ENCODE assay signal across 8 cellular contexts in the genomic region with DNA sequence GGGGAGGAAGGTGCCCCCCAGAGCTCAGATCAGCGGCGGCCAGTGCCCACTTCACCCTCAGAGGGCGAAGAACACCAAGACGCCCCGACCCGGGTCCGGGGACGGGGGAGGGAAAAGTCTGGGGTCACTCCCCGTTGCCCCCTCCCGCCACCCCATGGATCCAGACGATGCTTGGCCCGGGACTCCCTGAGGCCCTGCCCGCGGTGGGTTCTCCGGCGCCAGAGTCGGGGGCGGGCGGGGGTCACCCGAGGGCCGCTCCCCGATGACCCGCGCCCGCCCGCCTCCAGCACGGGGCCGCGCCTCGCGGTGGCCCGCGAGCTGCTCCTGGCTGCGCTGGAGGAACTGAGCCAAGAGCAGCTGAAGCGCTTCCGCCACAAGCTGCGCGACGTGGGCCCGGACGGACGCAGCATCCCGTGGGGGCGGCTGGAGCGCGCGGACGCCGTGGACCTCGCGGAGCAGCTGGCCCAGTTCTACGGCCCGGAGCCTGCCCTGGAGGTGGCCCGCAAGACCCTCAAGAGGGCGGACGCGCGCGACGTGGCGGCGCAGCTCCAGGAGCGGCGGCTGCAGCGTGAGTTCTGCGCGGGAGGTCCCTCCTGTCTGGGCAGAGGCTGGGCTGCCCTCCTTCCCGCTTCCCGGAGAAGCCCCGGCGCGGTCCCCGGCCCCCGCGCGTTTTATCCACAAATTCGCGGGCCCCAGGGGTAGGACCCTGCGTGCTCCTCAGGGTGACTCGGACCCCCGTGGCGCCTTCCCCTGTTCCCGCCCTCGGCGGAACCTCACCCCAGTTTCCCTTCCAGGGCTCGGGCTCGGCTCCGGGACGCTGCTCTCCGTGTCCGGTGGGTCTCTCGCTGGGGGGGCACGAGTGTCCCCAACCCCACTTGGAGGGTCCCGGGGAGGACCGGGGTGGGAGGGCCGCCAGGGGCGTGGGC. TPM values are rescaled to one million over a fixed set of nuclear protein-coding genes. Genes with fewer than 3 reads are reported as not detected.
A peak's percentile ranks its signal among the peaks of the same experiment; 100 is the strongest.
DNase-seq lines count a peak whose midpoint lies in the region; ATAC-seq, FAIRE-seq and TF ChIP-seq lines count a peak whose summit lies in the region.
"Had no signal": no experiment of that assay in that cellular context is flagged by ENCODE, and none has a peak within 500 bp of the region (broad histone marks: within the 10 kb centered on the region; RNA-seq: fewer than 3 reads in every experiment).

No MANE protein-coding gene starts in this region.

- FAIRE-seq in kidney (lab: Jason Lieb, UNC): no peak

- no peak for TF ChIP-seq CTCF in kidney (IDR thresholded peaks at IDR 0.05; ENCODE audit: borderline replicate concordance, extremely low read depth, insufficient read depth)

- intact Hi-C loops in kidney (cut with DNase I): no loop called here

- no peaks in the 10 kb centered on the region for H3K9me3 ChIP-seq in HUES6 (ENCODE audit: control insufficient read depth, insufficient read depth, low read depth, low read length)
- no peaks in the 10 kb centered on the region for H3K9me3 ChIP-seq in kidney (ENCODE audit: control insufficient read depth in 1 of 2, low read length in 2 of 2)

- H3K27ac ChIP-seq in HUES6 (ENCODE audit: low read depth, low read length) (no peak overlapping the region), kidney (ENCODE audit: low read depth in 2 of 2, low read length in 2 of 2) (peak overlapping the region in 1 of 2 donors; percentile 32)

- H3K4me3 Mint-ChIP-seq in activated T-cell treated with anti-CD3 and anti-CD28 coated beads, Interleukin-2, amount 50 U/mL, for 24 hours: peak overlapping the region; percentile 57
- peak overlapping the region; percentile 40 for H3K4me3 Mint-ChIP-seq in stimulated activated memory B cell treated with anti-CD40 and anti-IgM and Interleukin-4, amounts not matched to agents 10 μg/mL and 1 μg/mL and 100 μg/mL, for 72 hours

- peak; percentile 52 for ATAC-seq in stimulated activated memory B cell treated with anti-CD40 and anti-IgM and Interleukin-4, amounts not matched to agents 10 μg/mL and 1 μg/mL and 100 μg/mL, for 72 hours

- no peak overlapping the region for H3K9ac ChIP-seq in HUES6 (ENCODE audit: low read length)
- no peak overlapping the region for H3K9ac ChIP-seq in kidney (ENCODE audit: low read length in 2 of 2)

- H3K36me3 Mint-ChIP-seq in activated T-cell treated with anti-CD3 and anti-CD28 coated beads, Interleukin-2, amount 50 U/mL, for 24 hours (ENCODE audit: low read depth): no peaks in the 10 kb centered on the region
- no peaks in the 10 kb centered on the region for H3K36me3 Mint-ChIP-seq in stimulated activated memory B cell treated with anti-CD40 and anti-IgM and Interleukin-4, amounts not matched to agents 10 μg/mL and 1 μg/mL and 100 μg/mL, for 72 hours

- peak overlapping the region; percentile 46; the same call in 1 of the 2 replicates for H3K4me3 ChIP-seq in HUES6 (ENCODE audit: low read depth, low read length)
- peak overlapping the region in 1 of 2 donors; percentile 21 for H3K4me3 ChIP-seq in kidney (ENCODE audit: low read length in 2 of 2)

- H3K4me1 ChIP-seq in HUES6 (ENCODE audit: control insufficient read depth, insufficient read depth, low read length) (peaks cover 5% of the 10 kb centered on the region), kidney (ENCODE audit: control insufficient read depth in 1 of 2, insufficient read depth in 1 of 2, low read depth in 1 of 2, low read length in 2 of 2) (peaks cover 0 to 14% of the 10 kb centered on the region in 2 donors)

- peak; percentile 50 for DNase-seq in activated T-cell treated with anti-CD3 and anti-CD28 coated beads, Interleukin-2, amount 50 U/mL, for 24 hours
- DNase-seq in kidney (peak; percentile 73), dermis blood vessel endothelial cell (no peak), dedifferentiated amniotic fluid mesenchymal stem cell (ENCODE audit: extremely low spot score) (no peak), NCI-H526 treated with DMSO at 0.1 percent for 48 hours (lab: John Stamatoyannopoulos, UW) (no peak)
- DNase-seq: NCI-H1930 had no signal

- H3K9me3 Mint-ChIP-seq in activated T-cell treated with anti-CD3 and anti-CD28 coated beads, Interleukin-2, amount 50 U/mL, for 24 hours: peaks cover 10% of the 10 kb centered on the region
- H3K9me3 Mint-ChIP-seq in stimulated activated memory B cell treated with anti-CD40 and anti-IgM and Interleukin-4, amounts not matched to agents 10 μg/mL and 1 μg/mL and 100 μg/mL, for 72 hours: no peaks in the 10 kb centered on the region

- no peaks in the 10 kb centered on the region for H3K36me3 ChIP-seq in HUES6 (ENCODE audit: control insufficient read depth, insufficient read depth, low read length)
- no peaks in the 10 kb centered on the region for H3K36me3 ChIP-seq in kidney (ENCODE audit: control insufficient read depth in 1 of 2, insufficient read depth in 2 of 2, low read length in 2 of 2)

- H3K4me1 Mint-ChIP-seq in activated T-cell treated with anti-CD3 and anti-CD28 coated beads, Interleukin-2, amount 50 U/mL, for 24 hours (ENCODE audit: low read depth): peaks cover 48% of the 10 kb centered on the region
- peaks cover 49% of the 10 kb centered on the region for H3K4me1 Mint-ChIP-seq in stimulated activated memory B cell treated with anti-CD40 and anti-IgM and Interleukin-4, amounts not matched to agents 10 μg/mL and 1 μg/mL and 100 μg/mL, for 72 hours

- peaks cover 31% of the 10 kb centered on the region for H3K27me3 Mint-ChIP-seq in activated T-cell treated with anti-CD3 and anti-CD28 coated beads, Interleukin-2, amount 50 U/mL, for 24 hours
- peaks cover 25% of the 10 kb centered on the region for H3K27me3 Mint-ChIP-seq in stimulated activated memory B cell treated with anti-CD40 and anti-IgM and Interleukin-4, amounts not matched to agents 10 μg/mL and 1 μg/mL and 100 μg/mL, for 72 hours

- peaks cover 56% of the 10 kb centered on the region for H3K27me3 ChIP-seq in HUES6 (ENCODE audit: control insufficient read depth, insufficient read depth, low read length)

- peak overlapping the region; percentile 84 for H3K27ac Mint-ChIP-seq in activated T-cell treated with anti-CD3 and anti-CD28 coated beads, Interleukin-2, amount 50 U/mL, for 24 hours
- H3K27ac Mint-ChIP-seq in stimulated activated memory B cell treated with anti-CD40 and anti-IgM and Interleukin-4, amounts not matched to agents 10 μg/mL and 1 μg/mL and 100 μg/mL, for 72 hours: peak overlapping the region; percentile 47

RNA-seq across cellular contexts. Expression of gene NLRP6, which starts 1.1 kb away (rescaled TPM):
- total RNA-seq in kidney (1.6 TPM), dermis blood vessel endothelial cell (not detected in 2 replicates)
- polyA plus RNA-seq in kidney (ENCODE audit: insufficient read depth, low read depth, low replicate concordance): 0.32 TPM

RNA-seq across cellular contexts. Expression of gene PGGHG, which starts 9.6 kb away (rescaled TPM):
- total RNA-seq in kidney (64.1 TPM), dermis blood vessel endothelial cell (15.1 and 28.4 TPM in 2 replicates)
- polyA plus RNA-seq in kidney (ENCODE audit: insufficient read depth, low read depth, low replicate concordance): 16.1 TPM

RNA-seq across cellular contexts. Expression of gene IFITM5, which starts 20.0 kb away (rescaled TPM):
- total RNA-seq in kidney: not detected
- not detected for polyA plus RNA-seq in kidney (ENCODE audit: insufficient read depth, low read depth, low replicate concordance)
- not detected in 2 replicates for total RNA-seq in dermis blood vessel endothelial cell

RNA-seq across cellular contexts. Expression of gene IFITM2, which starts 28.3 kb away (rescaled TPM):
- total RNA-seq in kidney: 1,111 TPM
- 814 TPM for polyA plus RNA-seq in kidney (ENCODE audit: insufficient read depth, low read depth, low replicate concordance)
- total RNA-seq in dermis blood vessel endothelial cell: 69.8 and 135 TPM in 2 replicates

RNA-seq across cellular contexts. Expression of gene IFITM1, which starts 34.5 kb away (rescaled TPM):
- total RNA-seq in kidney (440 TPM), dermis blood vessel endothelial cell (0.37 and 3.4 TPM in 2 replicates)
- 248 TPM for polyA plus RNA-seq in kidney (ENCODE audit: insufficient read depth, low read depth, low replicate concordance)

Comparison
In these comparisons a context has a peak if more than half of its experiments do, and no peak if none do; other contexts are left out.
1. DNase-seq: peak in activated T-cell treated with anti-CD3 and anti-CD28 coated beads, Interleukin-2, amount 50 U/mL, for 24 hours (single experiment) and kidney (single experiment); none in dermis blood vessel endothelial cell (single experiment), dedifferentiated amniotic fluid mesenchymal stem cell (single experiment) and NCI-H526 treated with DMSO at 0.1 percent for 48 hours (single experiment).